In the genomic region with DNA sequence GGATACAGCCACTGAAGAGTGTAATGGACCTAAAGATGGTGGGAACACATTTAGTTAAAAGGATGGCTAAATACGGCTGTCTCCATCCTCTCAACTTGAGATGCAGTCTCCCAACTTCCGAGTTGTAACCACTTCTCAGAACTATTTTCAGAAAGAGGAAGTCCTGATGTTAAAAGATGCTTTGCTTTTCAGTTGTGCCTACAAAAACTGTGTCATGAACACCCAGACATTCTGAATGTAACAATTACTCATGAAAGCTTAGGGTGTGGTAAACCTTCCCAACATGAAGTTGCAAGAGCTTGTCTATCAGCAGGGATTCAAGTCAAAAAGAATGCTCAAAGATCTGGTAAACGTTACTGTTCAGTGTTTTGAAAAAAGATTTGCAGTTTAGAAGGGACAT, we compare ENCODE assay signal across 8 cellular contexts.
DNase-seq lines count a peak whose midpoint lies in the region; ATAC-seq and TF ChIP-seq lines count a peak whose summit lies in the region.

No MANE protein-coding gene starts in this region.

- H3K9me3 Mint-ChIP-seq in activated CD4-positive, alpha-beta memory T cell treated with anti-CD3 and anti-CD28 coated beads, Interleukin-2, amount 10 ng/mL, durations not matched to agents 7 days and 5 days: no peaks in the 10 kb centered on the region
- H3K9me3 Mint-ChIP-seq in progenitor cell of endocrine pancreas (ENCODE audit: low read depth): no peaks in the 10 kb centered on the region

- POLR2A ChIA-PET in activated CD4-positive, alpha-beta memory T cell treated with anti-CD3 and anti-CD28 coated beads, Interleukin-2, amount 10 ng/mL, durations not matched to agents 7 days and 5 days (lab: Charles Lee): interaction anchor here (0.6 to 2.8 kb wide), 13 partner anchors 8 to 309 kb away, joined by 3 to 13 read pairs (median 3); a partner anchor contains a TSS

- ATAC-seq in GM19324 (IDR thresholded peaks at IDR 0.05; ENCODE audit: low FRiP score, unreplicated experiment) (peak; percentile 72), HG03139 (IDR thresholded peaks at IDR 0.05; ENCODE audit: unreplicated experiment) (peak; percentile 91)

- H4K20me1 ChIP-seq in BLaER1: peaks cover 31% of the 10 kb centered on the region

- CTCF ChIA-PET in activated CD4-positive, alpha-beta memory T cell treated with anti-CD3 and anti-CD28 coated beads, Interleukin-2, amount 10 ng/mL, durations not matched to agents 7 days and 5 days (lab: Charles Lee): no interaction called here

- H3K27ac Mint-ChIP-seq in activated CD4-positive, alpha-beta memory T cell treated with anti-CD3 and anti-CD28 coated beads, Interleukin-2, amount 10 ng/mL, durations not matched to agents 7 days and 5 days: peak overlapping the region; percentile 96
- H3K27ac Mint-ChIP-seq in progenitor cell of endocrine pancreas: no peak overlapping the region

- no peak for TF ChIP-seq CTCF in progenitor cell of endocrine pancreas (IDR thresholded peaks at IDR 0.05; ENCODE audit: unreplicated experiment)

- peaks cover 92% of the 10 kb centered on the region for H3K36me3 Mint-ChIP-seq in activated CD4-positive, alpha-beta memory T cell treated with anti-CD3 and anti-CD28 coated beads, Interleukin-2, amount 10 ng/mL, durations not matched to agents 7 days and 5 days (ENCODE audit: low read depth)
- no peaks in the 10 kb centered on the region for H3K36me3 Mint-ChIP-seq in progenitor cell of endocrine pancreas (ENCODE audit: insufficient read depth)

- H3K36me3 ChIP-seq in BLaER1: peaks cover 88% of the 10 kb centered on the region

- H3K4me1 ChIP-seq in BLaER1: peaks cover 47% of the 10 kb centered on the region

- no peaks in the 10 kb centered on the region for H3K9me3 ChIP-seq in BLaER1

- no peak for DNase-seq in activated CD4-positive, alpha-beta memory T cell treated with anti-CD3 and anti-CD28 coated beads, Interleukin-2, amount 10 ng/mL, durations not matched to agents 7 days and 5 days
- no peak for DNase-seq in NCI-H69 (lab: John Stamatoyannopoulos, UW)
- DNase-seq in NCI-H2171 (lab: John Stamatoyannopoulos, UW): no peak
- DNase-seq in progenitor cell of endocrine pancreas (ENCODE audit: low spot score, unreplicated experiment): no peak
- DNase-seq in islet precursor cell: no peak

- peak overlapping the region; percentile 58 for H3K4me3 Mint-ChIP-seq in activated CD4-positive, alpha-beta memory T cell treated with anti-CD3 and anti-CD28 coated beads, Interleukin-2, amount 10 ng/mL, durations not matched to agents 7 days and 5 days
- no peak overlapping the region for H3K4me3 Mint-ChIP-seq in progenitor cell of endocrine pancreas (ENCODE audit: low read depth)

- peak overlapping the region; percentile 79 for H3K27ac ChIP-seq in BLaER1

- H3K4me1 Mint-ChIP-seq in activated CD4-positive, alpha-beta memory T cell treated with anti-CD3 and anti-CD28 coated beads, Interleukin-2, amount 10 ng/mL, durations not matched to agents 7 days and 5 days: peaks cover 58% of the 10 kb centered on the region
- H3K4me1 Mint-ChIP-seq in progenitor cell of endocrine pancreas (ENCODE audit: low read depth): peaks cover 2% of the 10 kb centered on the region

- H3K27me3 Mint-ChIP-seq in activated CD4-positive, alpha-beta memory T cell treated with anti-CD3 and anti-CD28 coated beads, Interleukin-2, amount 10 ng/mL, durations not matched to agents 7 days and 5 days: no peaks in the 10 kb centered on the region
- peaks cover 5% of the 10 kb centered on the region for H3K27me3 Mint-ChIP-seq in progenitor cell of endocrine pancreas

- H3K4me2 ChIP-seq in BLaER1: peak overlapping the region; percentile 78

- H3K9ac ChIP-seq in BLaER1: peak overlapping the region; percentile 34; the same call in 1 of the 2 replicates

- peak overlapping the region; percentile 18; the same call in 1 of the 2 replicates for H3K4me3 ChIP-seq in BLaER1

- no peaks in the 10 kb centered on the region for H3K27me3 ChIP-seq in BLaER1
